In genomic region chr6:32816746-32817204, GRCh38 we compare ENCODE assay signal across 8 cellular contexts. TPM values are rescaled to one million over a fixed set of nuclear protein-coding genes. Genes with fewer than 3 reads are reported as not detected.
DNase-seq lines count a peak whose midpoint lies in the region; ATAC-seq, FAIRE-seq and TF ChIP-seq lines count a peak whose summit lies in the region.

Gene HLA-DOB (minus strand): TSS chr6:32817002. CDS start chr6:32816951, 51 bp downstream.

- peaks cover 3% of the 10 kb centered on the region for H3K4me1 ChIP-seq in psoas muscle

- no peaks in the 10 kb centered on the region for H3K36me3 ChIP-seq in psoas muscle (ENCODE audit: insufficient read depth in 1 of 2, low read depth in 1 of 2)

- TF ChIP-seq CTCF in choroid plexus epithelial cell (conservative IDR thresholded peaks at IDR 0.05; ENCODE audit: low read depth, low read length) (no peak), psoas muscle (IDR thresholded peaks at IDR 0.05) (no peak)

- no peak within 1 kb of the TSS for H3K27ac ChIP-seq in psoas muscle

- FAIRE-seq in GM18507 (lab: Jason Lieb, UNC): no peak

- 37 to 49% (median 44%) methylated on average over 3 of the region's 3 CpGs for WGBS in psoas muscle, 3 donors

- H3K4me3 ChIP-seq in choroid plexus epithelial cell (ENCODE audit: low read depth, low read length) (no peak within 1 kb of the TSS), psoas muscle (no peak within 1 kb of the TSS)

- intact Hi-C loops in psoas muscle (cut with DNase I): no loop called here

- ATAC-seq in HG03378 (IDR thresholded peaks at IDR 0.05; ENCODE audit: unreplicated experiment): peak; percentile 50
- peak in 3 of 4 donors; percentile 34 to 56 (median 50) for ATAC-seq in psoas muscle
- no peak for ATAC-seq in GM21825 (IDR thresholded peaks at IDR 0.05; ENCODE audit: unreplicated experiment)

- H3K9me3 ChIP-seq in psoas muscle: no peaks in the 10 kb centered on the region

- DNase-seq in GM18507 (ENCODE audit: extremely low spot score, insufficient read length, low read depth) (peak; percentile 59), choroid plexus epithelial cell (ENCODE audit: low read depth) (peak; percentile 64), psoas muscle (no peak), anterior cingulate cortex (lab: John Stamatoyannopoulos, UW) (no peak), NK-92 (lab: John Stamatoyannopoulos, UW; ENCODE audit: unreplicated experiment) (no peak)
- no peak for DNase-seq in activated CD4-positive, alpha-beta T cell treated with anti-CD3 and anti-CD28 coated beads for 48 hours

- no peaks in the 10 kb centered on the region for H3K27me3 ChIP-seq in psoas muscle (ENCODE audit: insufficient read depth in 3 of 3, low read length in 2 of 3)

RNA-seq across cellular contexts. Expression of gene HLA-DOB, which starts in this region (rescaled TPM):
- under 1 TPM in 1 of 4 donors, not detected in 3; 0.21 TPM for total RNA-seq in psoas muscle
- under 1 TPM; 0.10 to 0.25 (median 0.18) TPM for polyA plus RNA-seq in psoas muscle

Comparison
In these comparisons a context has a peak if more than half of its experiments do, and no peak if none do; other contexts are left out.
1. Peak in ATAC-seq in psoas muscle; RNA of the gene not detected or under 1 TPM.
2. DNase-seq: peak in GM18507 (single experiment) and choroid plexus epithelial cell (single experiment); none in psoas muscle (0 of 2), anterior cingulate cortex (0 of 58), NK-92 (single experiment) and activated CD4-positive, alpha-beta T cell treated with anti-CD3 and anti-CD28 coated beads for 48 hours (single experiment).